ENCODE assay signal across 9 cellular contexts in genomic region chrX:79107891-79108718, GRCh38. TPM values are rescaled to one million over a fixed set of nuclear protein-coding genes. Genes with fewer than 3 reads are reported as not detected.
A peak's percentile ranks its signal among the peaks of the same experiment; 100 is the strongest.
DNase-seq lines count a peak whose midpoint lies in the region; ATAC-seq and TF ChIP-seq lines count a peak whose summit lies in the region.
"Had no signal": no experiment of that assay in that cellular context is flagged by ENCODE, and none has a peak within 500 bp of the region (broad histone marks: within the 10 kb centered on the region; RNA-seq: fewer than 3 reads in every experiment).

No MANE protein-coding gene starts in this region.

- DNase-seq in CD4-positive, alpha-beta T cell = no peak
- no peak for DNase-seq in effector memory CD4-positive, alpha-beta T cell
- no peak for DNase-seq in HEK293T (ENCODE audit: extremely low spot score)
- no peak for DNase-seq in stimulated activated CD4-positive, alpha-beta T cell treated with anti-CD3 and anti-CD28 coated beads, Interleukin-1b, Interleukin-23, amount 100 ng/mL, for 48 hours
- no peak for DNase-seq in HCEC 1CT

- POLR2A ChIA-PET in CD4-positive, alpha-beta T cell (lab: Charles Lee) = interaction anchor here (0.7 to 5.2 kb wide), 25 partner anchors 8 to 1208 kb away, joined by 3 to 79 read pairs (median 7); partner anchors contain the start of genes GPR174, ITM2A and P2RY10
- POLR2A ChIA-PET in HEK293T (lab: Yijun Ruan, JAX) = no interaction called here

- H3K4me3 ChIP-seq in effector memory CD4-positive, alpha-beta T cell (ENCODE audit: insufficient read depth, low read depth, low read length, poor library complexity, severe bottlenecking) = peak overlapping the region; percentile 13

- TF ChIP-seq CTCF in CD4-positive, alpha-beta T cell (IDR thresholded peaks at IDR 0.05) = no peak

- peak overlapping the region; percentile 97 for H3K27ac Mint-ChIP-seq in CD4-positive, alpha-beta T cell

- peaks cover 61% of the 10 kb centered on the region for H3K4me1 Mint-ChIP-seq in CD4-positive, alpha-beta T cell (ENCODE audit: low read depth)

- H3K36me3 Mint-ChIP-seq in CD4-positive, alpha-beta T cell (ENCODE audit: low read depth) = peaks cover 11% of the 10 kb centered on the region

- peak; percentile 91 for ATAC-seq in CD4-positive, alpha-beta T cell (ENCODE audit: poor library complexity)
- ATAC-seq in GM19351 (IDR thresholded peaks at IDR 0.05; ENCODE audit: unreplicated experiment) (peak; percentile 71), HG03378 (IDR thresholded peaks at IDR 0.05; ENCODE audit: unreplicated experiment) (peak; percentile 87), HG02973 (IDR thresholded peaks at IDR 0.05; ENCODE audit: unreplicated experiment) (no peak)

- H3K27ac ChIP-seq in CD4-positive, alpha-beta T cell (ENCODE audit: low read depth, low read length) = peak overlapping the region; percentile 90
- peak overlapping the region; percentile 96 for H3K27ac ChIP-seq in effector memory CD4-positive, alpha-beta T cell (ENCODE audit: insufficient read depth, low read length, poor library complexity, severe bottlenecking)

- H3K27me3 ChIP-seq in CD4-positive, alpha-beta T cell (ENCODE audit: control insufficient read depth, insufficient read depth, low read length) = no peaks in the 10 kb centered on the region
- no peaks in the 10 kb centered on the region for H3K27me3 ChIP-seq in effector memory CD4-positive, alpha-beta T cell (replicated peaks; ENCODE audit: control insufficient read depth, insufficient read depth, low read length, poor library complexity, severe bottlenecking)

- H3K9me3 ChIP-seq in CD4-positive, alpha-beta T cell (ENCODE audit: control insufficient read depth, low read length) = no peaks in the 10 kb centered on the region
- H3K9me3 ChIP-seq in effector memory CD4-positive, alpha-beta T cell (ENCODE audit: control insufficient read depth, low read length) = no peaks in the 10 kb centered on the region

- peak overlapping the region; percentile 67 for H3K4me3 Mint-ChIP-seq in CD4-positive, alpha-beta T cell

- no peaks in the 10 kb centered on the region for H3K27me3 Mint-ChIP-seq in CD4-positive, alpha-beta T cell

- CTCF ChIA-PET in CD4-positive, alpha-beta T cell (lab: Charles Lee) = interaction anchor here (1.0 to 1.8 kb wide), 9 partner anchors 8 to 162 kb away, joined by 3 to 9 read pairs (median 3); no protein-coding TSS in a partner anchor
- CTCF ChIA-PET in HEK293T (lab: Yijun Ruan, JAX) = no interaction called here

- H3K9me3 Mint-ChIP-seq in CD4-positive, alpha-beta T cell = no peaks in the 10 kb centered on the region

- H3K36me3 ChIP-seq in effector memory CD4-positive, alpha-beta T cell (ENCODE audit: control insufficient read depth, insufficient read depth, low read length) = no peaks in the 10 kb centered on the region

- intact Hi-C loops in CD4-positive, alpha-beta T cell (cut with DNase I, micrococcal nuclease) = loop anchor here (5.0 kb wide), 2 partner anchors 34 to 39 kb away; partner anchors contain the start of gene GPR174 (in 1 of the 2)

- peaks cover 31% of the 10 kb centered on the region for H3K4me1 ChIP-seq in effector memory CD4-positive, alpha-beta T cell (ENCODE audit: control insufficient read depth, insufficient read depth, low read length, poor library complexity, severe bottlenecking)

TF ChIP-seq in HEK293T, 16 proteins besides CTCF, POLR2A, EP300 and RAD21:
- no peak for TF ChIP-seq SP1 (IDR thresholded peaks at IDR 0.05)
- TF ChIP-seq BHLHE40 (IDR thresholded peaks at IDR 0.05; ENCODE audit: borderline replicate concordance) = no peak
- TF ChIP-seq FOXK2 (IDR thresholded peaks at IDR 0.05) = no peak
- no peak for TF ChIP-seq TARDBP (IDR thresholded peaks at IDR 0.05)
- no peak for TF ChIP-seq ELF4 (IDR thresholded peaks at IDR 0.05)
- TF ChIP-seq FOXA1 (IDR thresholded peaks at IDR 0.05) = no peak
- TF ChIP-seq SUZ12 (IDR thresholded peaks at IDR 0.05) = no peak
- no peak for TF ChIP-seq ZNF384 (IDR thresholded peaks at IDR 0.05)
- no peak for TF ChIP-seq LEF1 (IDR thresholded peaks at IDR 0.05; ENCODE audit: borderline replicate concordance)
- no peak for TF ChIP-seq FOXM1 (IDR thresholded peaks at IDR 0.05; ENCODE audit: borderline replicate concordance)

RNA-seq across cellular contexts. Expression of gene GPR174, which starts 36.4 kb away (rescaled TPM):
- total RNA-seq in CD4-positive, alpha-beta T cell = 10 to 100 TPM; 33.8 to 34.9 TPM
- total RNA-seq: fibroblast of lung had no signal
